Comparison of ENCODE assay signal across 12 cellular contexts in genomic region chr19:58579473-58580142, GRCh38. TPM values are rescaled to one million over a fixed set of nuclear protein-coding genes. Genes with fewer than 3 reads are reported as not detected.
DNase-seq lines count a peak whose midpoint lies in the region; ATAC-seq and TF ChIP-seq lines count a peak whose summit lies in the region.
"Had no signal": no experiment of that assay in that cellular context is flagged by ENCODE, and none has a peak within 500 bp of the region (broad histone marks: within the 10 kb centered on the region; RNA-seq: fewer than 3 reads in every experiment).

No MANE protein-coding gene starts in this region.

- no peaks in the 10 kb centered on the region for H4K20me1 ChIP-seq in PC-9 (ENCODE audit: insufficient read depth)

- peak overlapping the region; percentile 30 for H3K27ac Mint-ChIP-seq in endothelial cell (ENCODE audit: unreplicated experiment)
- H3K27ac Mint-ChIP-seq: WTC11 had no signal

- no peak overlapping the region for H3K4me3 ChIP-seq in stomach smooth muscle (ENCODE audit: low read length in 2 of 2)
- no peak overlapping the region for H3K4me3 ChIP-seq in PC-9
- H3K4me3 ChIP-seq: left ventricle myocardium inferior had no signal

- no peak overlapping the region for H3K9ac ChIP-seq in stomach smooth muscle (ENCODE audit: low read length in 2 of 2)

- H3K36me3 ChIP-seq in stomach smooth muscle (ENCODE audit: control insufficient read depth in 2 of 2, insufficient read depth in 2 of 2, low read length in 2 of 2) (peaks cover 5 to 16% of the 10 kb centered on the region in 2 donors), PC-9 (ENCODE audit: low read depth) (no peaks in the 10 kb centered on the region)

- ATAC-seq in left ventricle myocardium superior (no peak), left cardiac atrium (no peak)
- ATAC-seq: WTC11 had no signal

- peak overlapping the region; percentile 1 for H3K4me3 Mint-ChIP-seq in endothelial cell (ENCODE audit: unreplicated experiment)
- H3K4me3 Mint-ChIP-seq: WTC11 had no signal

- no peaks in the 10 kb centered on the region for H3K9me2 ChIP-seq in PC-9 (ENCODE audit: insufficient read depth)

- H3K27me3 ChIP-seq in stomach smooth muscle (ENCODE audit: control insufficient read depth in 1 of 2, insufficient read depth in 2 of 2, low read length in 2 of 2), result no peaks in the 10 kb centered on the region
- H3K27me3 ChIP-seq in PC-9 (ENCODE audit: insufficient read depth, low read depth), result no peaks in the 10 kb centered on the region

- BruUV-seq in PC-9 (replicated peaks; lab: Mats Ljungman, UMichigan), result no TSS peak

- peaks cover 16% of the 10 kb centered on the region for H3K36me3 Mint-ChIP-seq in endothelial cell (ENCODE audit: low read depth, unreplicated experiment)

- peaks cover 14% of the 10 kb centered on the region for H3K4me1 Mint-ChIP-seq in endothelial cell (ENCODE audit: unreplicated experiment)

- intact Hi-C loops in left ventricle myocardium superior (cut with micrococcal nuclease), result no loop called here
- intact Hi-C loops in left cardiac atrium (cut with DNase I), result no loop called here
- intact Hi-C loops in PC-9 (cut with micrococcal nuclease; ENCODE audit: unreplicated experiment), result no loop called here

- no peak overlapping the region for H3K4me2 ChIP-seq in PC-9

- POLR2A ChIA-PET in PC-9 (lab: Charles Lee; ENCODE audit: unreplicated experiment), result no interaction called here

- H3F3A ChIP-seq in PC-9 (ENCODE audit: insufficient read depth, low read depth), result no peaks in the 10 kb centered on the region

- H3K27ac ChIP-seq in stomach smooth muscle (ENCODE audit: low read length) (peak overlapping the region; percentile 76), PC-9 (no peak overlapping the region)

- H2AFZ ChIP-seq in PC-9, result no peak overlapping the region

- TF ChIP-seq CTCF in endothelial cell (IDR thresholded peaks at IDR 0.05; ENCODE audit: unreplicated experiment) (no peak), PC-9 (conservative IDR thresholded peaks at IDR 0.05) (no peak)

- H3K9me3 ChIP-seq in stomach smooth muscle (ENCODE audit: control insufficient read depth in 2 of 2, low read length in 2 of 2) (no peaks in the 10 kb centered on the region), PC-9 (ENCODE audit: insufficient read depth, low read depth) (no peaks in the 10 kb centered on the region)
- H3K9me3 ChIP-seq: left ventricle myocardium inferior had no signal

- DNase-seq in left ventricle myocardium superior, result peak; percentile 18
- no peak for DNase-seq in left cardiac atrium
- DNase-seq in endothelial cell (ENCODE audit: low spot score), result no peak
- DNase-seq in hippocampal formation (lab: John Stamatoyannopoulos, UW), result no peak
- no peak for DNase-seq in PC-9
- DNase-seq: foreskin fibroblast, GF-D8, left ventricle myocardium inferior, naive B cell, NCI-H345 had no signal

- CTCF ChIA-PET in PC-9 (lab: Charles Lee), result no interaction called here

- no peaks in the 10 kb centered on the region for H3K79me2 ChIP-seq in PC-9 (ENCODE audit: low read depth)

- H3K27me3 Mint-ChIP-seq in endothelial cell (ENCODE audit: unreplicated experiment), result peaks cover 4% of the 10 kb centered on the region
- H3K27me3 Mint-ChIP-seq: naive B cell had no signal

- H3K4me1 ChIP-seq in stomach smooth muscle (ENCODE audit: control insufficient read depth, insufficient read depth, low read length) (peaks cover 24% of the 10 kb centered on the region), PC-9 (replicated peaks; ENCODE audit: insufficient read depth) (no peaks in the 10 kb centered on the region)

- H3K9me3 Mint-ChIP-seq in endothelial cell (ENCODE audit: unreplicated experiment), result no peaks in the 10 kb centered on the region
- H3K9me3 Mint-ChIP-seq: WTC11 had no signal

RNA-seq across cellular contexts. Expression of gene MZF1, which starts 6.5 kb away (rescaled TPM):
- total RNA-seq in left ventricle myocardium superior, result 11.3 TPM
- 10 to 100 TPM in 1 of 2 donors, 1 to 10 TPM in 1; 9.2 to 11.0 TPM for total RNA-seq in left cardiac atrium
- total RNA-seq in endothelial cell (ENCODE audit: unreplicated experiment), result 18.6 TPM
- total RNA-seq in PC-9 (2021), result not detected in 2 replicates

RNA-seq across cellular contexts. Expression of gene UBE2M, which starts 21.2 kb away (rescaled TPM):
- 144 TPM for total RNA-seq in left ventricle myocardium superior
- 100 to 1,000 TPM in 1 of 2 donors, 10 to 100 TPM in 1; 91.4 to 113 TPM for total RNA-seq in left cardiac atrium
- 81.6 TPM for total RNA-seq in endothelial cell (ENCODE audit: unreplicated experiment)
- not detected in 2 replicates for total RNA-seq in PC-9 (2021)

RNA-seq across cellular contexts. Expression of gene CHMP2A, which starts 24.7 kb away (rescaled TPM):
- total RNA-seq in left ventricle myocardium superior (134 TPM), left cardiac atrium (100 to 1,000 TPM; 109 to 113 TPM), endothelial cell (ENCODE audit: unreplicated experiment) (130 TPM), PC-9 (2021) (149 and 186 TPM in 2 replicates)

RNA-seq across cellular contexts. Expression of gene TRIM28, which starts 35.7 kb away (rescaled TPM):
- 152 TPM for total RNA-seq in left ventricle myocardium superior
- total RNA-seq in left cardiac atrium, result 100 to 1,000 TPM; 135 to 150 TPM
- total RNA-seq in endothelial cell (ENCODE audit: unreplicated experiment), result 457 TPM
- 311 and 322 TPM in 2 replicates for total RNA-seq in PC-9 (2021)

RNA-seq across cellular contexts. Expression of gene ZBTB45, which starts 60.0 kb away (rescaled TPM):
- total RNA-seq in left ventricle myocardium superior, result 10.4 TPM
- 10 to 100 TPM; 10.2 to 11.7 TPM for total RNA-seq in left cardiac atrium
- 22.2 TPM for total RNA-seq in endothelial cell (ENCODE audit: unreplicated experiment)
- 8.1 and 8.9 TPM in 2 replicates for total RNA-seq in PC-9 (2021)

Comparison
In these comparisons a context has a peak if more than half of its experiments do, and no peak if none do; other contexts are left out.
1. RNA of gene MZF1, which starts 6.5 kb away (total RNA-seq): 18.6 TPM in endothelial cell (single experiment), 11.3 TPM in left ventricle myocardium superior (single experiment) and 9.2 to 11.0 TPM in left cardiac atrium; not detected in PC-9; every median in the first group is over 10 times any median in the second.
2. RNA of gene UBE2M, which starts 21.2 kb away (total RNA-seq): 144 TPM in left ventricle myocardium superior (single experiment), 91.4 to 113 TPM in left cardiac atrium and 81.6 TPM in endothelial cell (single experiment); not detected in PC-9; every median in the first group is over 10 times any median in the second.